ENCODE assay signal across 20 cellular contexts in the genomic region with DNA sequence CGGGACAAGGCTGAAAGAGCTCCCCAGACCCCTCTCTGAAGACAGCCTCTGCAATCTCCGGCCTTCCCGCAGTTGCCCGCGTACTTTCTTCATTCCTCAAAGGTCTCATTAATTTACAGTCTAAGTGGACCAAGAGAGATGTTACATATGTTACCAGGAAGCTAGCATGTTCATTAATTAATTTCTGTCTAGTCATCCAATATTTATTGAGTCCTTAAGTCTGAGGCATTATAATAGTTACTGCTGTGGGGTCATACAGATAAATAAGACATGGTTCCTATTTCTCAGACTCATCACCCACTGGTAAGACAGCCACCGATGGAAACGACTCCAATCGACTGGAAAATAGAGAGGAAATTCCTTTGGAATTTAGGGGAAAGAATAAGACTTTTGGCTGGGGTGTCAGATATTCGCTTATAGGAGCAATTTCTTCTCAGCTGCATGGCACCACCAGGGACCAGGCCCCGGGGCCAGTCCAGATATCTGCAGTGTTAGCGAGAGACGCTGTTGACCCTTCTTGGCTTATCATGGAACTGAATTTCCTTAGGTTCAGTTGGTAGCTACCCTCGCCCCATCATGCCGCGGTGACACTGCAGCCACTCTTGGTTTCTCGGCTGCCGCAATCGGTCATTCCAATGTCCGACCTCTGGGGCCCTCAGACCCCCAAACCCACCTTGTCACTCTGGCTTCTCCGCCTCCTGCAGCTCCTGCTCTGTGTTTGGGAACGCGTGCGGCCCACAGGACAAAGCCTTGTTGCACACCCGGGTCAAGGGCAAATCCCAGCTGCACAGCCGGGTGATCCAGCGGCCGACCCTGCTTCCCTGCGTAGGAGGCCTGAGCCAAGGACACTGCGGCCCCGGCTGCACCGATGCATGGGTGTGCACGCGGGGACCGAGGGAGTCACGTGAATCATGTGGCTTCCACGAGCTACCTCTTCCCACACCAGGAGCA.
"Had no signal": no experiment of that assay in that cellular context is flagged by ENCODE, and none has a peak within 500 bp of the region (broad histone marks: within the 10 kb centered on the region; RNA-seq: fewer than 3 reads in every experiment).

No MANE protein-coding gene starts in this region.

- H3K4me1 ChIP-seq: esophagus muscularis mucosa, gastrocnemius medialis, heart right ventricle, parathyroid adenoma, psoas muscle had no signal

- H3K79me2 ChIP-seq: parathyroid adenoma had no signal

- H3K36me3 Mint-ChIP-seq: naive B cell had no signal

- H3K4me2 ChIP-seq: smooth muscle cell had no signal

- H3K27ac ChIP-seq: epithelial cell of prostate, esophagus muscularis mucosa, gastrocnemius medialis, heart right ventricle, parathyroid adenoma, psoas muscle had no signal

- H3K9ac ChIP-seq: parathyroid adenoma had no signal

- H3K9me3 ChIP-seq: gastrocnemius medialis, heart right ventricle, psoas muscle had no signal

- FAIRE-seq: endometrium, islet of Langerhans, urothelium cell line had no signal

- H3K4me1 Mint-ChIP-seq: naive B cell had no signal

- H3K4me3 ChIP-seq: esophagus muscularis mucosa, gastrocnemius medialis, heart right ventricle, psoas muscle, smooth muscle cell had no signal

- ATAC-seq: gastrocnemius medialis, heart right ventricle, psoas muscle had no signal

- H3K36me3 ChIP-seq: esophagus muscularis mucosa, gastrocnemius medialis, heart right ventricle had no signal

- H3K27ac Mint-ChIP-seq: naive B cell had no signal

- H2AFZ ChIP-seq: parathyroid adenoma had no signal

- DNase-seq: cortex of kidney; effector memory CD4-positive, alpha-beta T cell; gastrocnemius medialis; heart right ventricle; hypothalamus; kidney glomerular epithelial cell; mesendoderm; naive B cell; psoas muscle; retina; stimulated activated CD4-positive, alpha-beta T cell treated with anti-CD3 and anti-CD28 coated beads, Interleukin-2, amount 100 ng/mL, for 48 hours; stimulated activated naive CD4-positive, alpha-beta T cell treated with Interleukin-2 at 50 U/mL for 16 hours; trophoblast cell had no signal
